ENCODE assay signal across 17 cellular contexts in the genomic region with DNA sequence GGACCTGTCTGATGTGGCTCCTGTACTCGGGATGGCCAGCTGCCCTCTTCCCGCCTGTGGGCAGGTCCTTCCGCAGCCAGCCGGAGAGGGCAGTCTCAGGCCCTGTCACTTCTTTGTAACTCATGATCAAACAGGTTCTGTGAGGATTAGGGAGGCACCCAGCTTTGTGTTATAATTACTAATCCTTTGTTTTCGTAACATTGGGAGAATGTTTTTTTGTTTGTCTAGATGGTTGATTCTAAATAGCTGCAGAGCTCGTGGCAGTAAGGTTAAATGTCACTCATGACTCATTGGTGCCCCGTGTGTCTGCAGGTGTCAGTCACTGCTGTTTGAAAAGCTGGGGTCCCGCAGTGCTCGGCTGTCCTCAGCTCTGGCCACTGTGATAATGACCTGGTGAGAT.
A peak's percentile ranks its signal among the peaks of the same experiment; 100 is the strongest.
DNase-seq lines count a peak whose midpoint lies in the region; ATAC-seq lines count a peak whose summit lies in the region.
"Had no signal": no experiment of that assay in that cellular context is flagged by ENCODE, and none has a peak within 500 bp of the region (broad histone marks: within the 10 kb centered on the region; RNA-seq: fewer than 3 reads in every experiment).

No MANE protein-coding gene starts in this region.

- DNase-seq in HT-29 (ENCODE audit: low spot score) (peak; percentile 46), SHP77 treated with DMSO at 0.1 percent for 48 hours (lab: John Stamatoyannopoulos, UW) (peak; percentile 8), left colon (peak in 1 of 2 donors; percentile 18), smooth muscle cell of the brain vasculature (ENCODE audit: low read depth, low spot score) (peak; percentile 9), NCI-H2107 treated with DMSO at 0.1 percent for 48 hours (lab: John Stamatoyannopoulos, UW; ENCODE audit: unreplicated experiment) (no peak)
- DNase-seq: activated CD4-positive, alpha-beta T cell treated with anti-CD3 and anti-CD28 coated beads, Interleukin-2, amount 10 ng/mL, durations not matched to agents 24 days and 14 days; activated CD8-positive, alpha-beta memory T cell treated with anti-CD3 and anti-CD28 coated beads, Interleukin-2, amount 50 U/mL, for 4 hours; activated gamma-delta T cell; DMS153; left ventricle myocardium superior; NCI-H1930; NCI-H510A treated with DMSO at 0.1 percent for 48 hours; spleen; thyroid gland had no signal

- peak; percentile 46 for ATAC-seq in left colon
- ATAC-seq in HG03045 (IDR thresholded peaks at IDR 0.05; ENCODE audit: unreplicated experiment): no peak
- no peak for ATAC-seq in HG03460 (IDR thresholded peaks at IDR 0.05; ENCODE audit: unreplicated experiment)
- ATAC-seq: stimulated activated effector memory CD8-positive, alpha-beta T cell treated with anti-CD3 and anti-CD28 coated beads, Interleukin-12 subunit alpha, Interleukin-12 subunit beta, amount 100 ng/mL, for 72 hours had no signal

- intact Hi-C loops in left colon (cut with DNase I, micrococcal nuclease): no loop called here
